ENCODE assay signal across 9 cellular contexts in genomic region chr18:58761241-58761969, GRCh38.
DNase-seq lines count a peak whose midpoint lies in the region; ATAC-seq and TF ChIP-seq lines count a peak whose summit lies in the region.
"Had no signal": no experiment of that assay in that cellular context is flagged by ENCODE, and none has a peak within 500 bp of the region (broad histone marks: within the 10 kb centered on the region; RNA-seq: fewer than 3 reads in every experiment).

No MANE protein-coding gene starts in this region.

- H3K27ac ChIP-seq in KMS-11, result no peak overlapping the region
- no peak overlapping the region for H3K27ac ChIP-seq in upper lobe of right lung

- no peak overlapping the region for H2AFZ ChIP-seq in KMS-11 (ENCODE audit: low read depth)

- no peaks in the 10 kb centered on the region for H3K4me1 Mint-ChIP-seq in progenitor cell of endocrine pancreas (ENCODE audit: low read depth)

- intact Hi-C loops in upper lobe of right lung (cut with DNase I), result loop anchor here (5.0 kb wide), 1 partner anchor 229 kb away; no protein-coding TSS in a partner anchor

- peaks cover 37% of the 10 kb centered on the region for H3K27me3 ChIP-seq in KMS-11 (ENCODE audit: insufficient read depth, low read depth)
- H3K27me3 ChIP-seq in upper lobe of right lung, result peaks cover 8% of the 10 kb centered on the region

- H3K9ac ChIP-seq in KMS-11, result no peak overlapping the region

- no peak overlapping the region for H3K27ac Mint-ChIP-seq in progenitor cell of endocrine pancreas

- H3K4me1 ChIP-seq in KMS-11 (ENCODE audit: low read depth, poor library complexity, severe bottlenecking), result peaks cover 39% of the 10 kb centered on the region
- H3K4me1 ChIP-seq in upper lobe of right lung, result no peaks in the 10 kb centered on the region

- peak overlapping the region; percentile 69 for H3K4me2 ChIP-seq in KMS-11

- H3K4me3 Mint-ChIP-seq in progenitor cell of endocrine pancreas (ENCODE audit: low read depth), result no peak overlapping the region

- DNase-seq in medulla oblongata (ENCODE audit: extremely low spot score), result peak; percentile 37
- DNase-seq in progenitor cell of endocrine pancreas (ENCODE audit: low spot score, unreplicated experiment), result no peak
- DNase-seq in SW480 (ENCODE audit: low spot score), result no peak
- DNase-seq in omental fat pad (ENCODE audit: low spot score), result no peak
- no peak for DNase-seq in upper lobe of right lung

- no peaks in the 10 kb centered on the region for H3K9me3 ChIP-seq in upper lobe of right lung

- H4K20me1 ChIP-seq in KMS-11 (ENCODE audit: insufficient read depth), result no peaks in the 10 kb centered on the region

- no peaks in the 10 kb centered on the region for H3K9me3 Mint-ChIP-seq in progenitor cell of endocrine pancreas (ENCODE audit: low read depth)

- ATAC-seq in GM18867 (IDR thresholded peaks at IDR 0.05; ENCODE audit: unreplicated experiment) (peak; percentile 74), GM21825 (IDR thresholded peaks at IDR 0.05; ENCODE audit: unreplicated experiment) (peak; percentile 60), omental fat pad (ENCODE audit: low FRiP score) (no peak), upper lobe of right lung (no peak)
- ATAC-seq: naive thymus-derived CD4-positive, alpha-beta T cell had no signal

- H3K36me3 ChIP-seq in KMS-11 (ENCODE audit: insufficient read depth) (no peaks in the 10 kb centered on the region), upper lobe of right lung (no peaks in the 10 kb centered on the region)

- peaks cover 33% of the 10 kb centered on the region for H3K27me3 Mint-ChIP-seq in progenitor cell of endocrine pancreas

- H3K79me2 ChIP-seq in KMS-11 (ENCODE audit: insufficient read depth, low read depth), result no peaks in the 10 kb centered on the region

- TF ChIP-seq CTCF in KMS-11 (conservative IDR thresholded peaks at IDR 0.05; ENCODE audit: low read depth, low read length) (no peak), progenitor cell of endocrine pancreas (IDR thresholded peaks at IDR 0.05; ENCODE audit: unreplicated experiment) (no peak), omental fat pad (IDR thresholded peaks at IDR 0.05) (no peak), upper lobe of right lung (IDR thresholded peaks at IDR 0.05) (no peak)

- H3K4me3 ChIP-seq in KMS-11 (IDR thresholded peaks at IDR 0.05; ENCODE audit: insufficient read depth, low read depth, low read length) (no peak overlapping the region), upper lobe of right lung (no peak overlapping the region)

- no peaks in the 10 kb centered on the region for H3K36me3 Mint-ChIP-seq in progenitor cell of endocrine pancreas (ENCODE audit: insufficient read depth)

Comparison
In these comparisons a context has a peak if more than half of its experiments do, and no peak if none do; other contexts are left out.
1. ATAC-seq: peak in GM18867 (single experiment) and GM21825 (single experiment); none in omental fat pad (single experiment) and upper lobe of right lung (single experiment).